8 cellular contexts compared by ENCODE assay signal in the genomic region with DNA sequence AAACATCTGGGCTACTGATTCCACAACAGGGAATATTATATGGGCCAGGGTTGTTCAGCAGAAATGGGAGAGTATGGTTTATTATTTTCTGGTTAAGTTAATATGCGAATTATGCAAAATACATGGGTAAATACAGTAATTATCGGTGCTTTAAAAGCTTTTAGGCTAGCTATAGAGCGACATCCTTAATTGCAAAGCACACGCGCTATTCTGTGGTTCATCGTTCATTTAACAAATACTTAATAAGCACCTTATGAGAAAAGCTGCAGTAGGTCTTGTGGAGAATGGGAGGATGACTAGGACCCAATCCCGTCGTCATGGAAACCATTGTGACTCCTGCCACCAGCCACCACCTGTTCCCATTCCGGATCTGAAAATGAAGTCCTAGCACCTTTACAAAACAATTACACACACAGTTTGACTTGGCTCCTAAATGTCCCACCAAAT. TPM values are rescaled to one million over a fixed set of nuclear protein-coding genes. Genes with fewer than 3 reads are reported as not detected.
DNase-seq lines count a peak whose midpoint lies in the region; ATAC-seq and TF ChIP-seq lines count a peak whose summit lies in the region.

No MANE protein-coding gene starts in this region.

- no peaks in the 10 kb centered on the region for H3F3A ChIP-seq in OCI-LY1 (ENCODE audit: insufficient read depth, low read length)

- no peak for ATAC-seq in HG03342 (IDR thresholded peaks at IDR 0.05; ENCODE audit: unreplicated experiment)

- H3K9me3 ChIP-seq in OCI-LY1 (ENCODE audit: low read length) = no peaks in the 10 kb centered on the region
- H3K9me3 ChIP-seq in mucosa of stomach (ENCODE audit: control insufficient read depth, low read length) = no peaks in the 10 kb centered on the region

- H3K36me3 Mint-ChIP-seq in HFFc6 (ENCODE audit: low read depth) = no peaks in the 10 kb centered on the region; the same call in 1 of the 2 replicates

- peak overlapping the region; percentile 99 for H3K4me3 Mint-ChIP-seq in HFFc6

- peaks cover 43% of the 10 kb centered on the region for H3K4me1 ChIP-seq in OCI-LY1 (ENCODE audit: insufficient read depth, low read length, severe bottlenecking)
- peaks cover 11% of the 10 kb centered on the region for H3K4me1 ChIP-seq in mucosa of stomach (ENCODE audit: control insufficient read depth, insufficient read depth, low read length)

- H3K79me2 ChIP-seq in OCI-LY1 (ENCODE audit: insufficient read depth, low read length) = no peaks in the 10 kb centered on the region

- peak; percentile 22 for DNase-seq in AG20443 (ENCODE audit: low spot score)
- no peak for DNase-seq in HFFc6
- peak; percentile 66 for DNase-seq in dermis blood vessel endothelial cell
- no peak for DNase-seq in SKM-1 treated with dmso at 0.1 percent for 144 hours (lab: John Stamatoyannopoulos, UW; ENCODE audit: unreplicated experiment)
- DNase-seq in effector CD4-positive, alpha-beta T cell = no peak

- H3K27ac Mint-ChIP-seq in HFFc6 = peak overlapping the region; percentile 98

- H3K4me3 ChIP-seq in OCI-LY1 (ENCODE audit: low read depth, low read length, poor library complexity, severe bottlenecking) (peak overlapping the region; percentile 74), mucosa of stomach (ENCODE audit: low read length) (peak overlapping the region; percentile 64)

- H3K36me3 ChIP-seq in OCI-LY1 (ENCODE audit: insufficient read depth, low read length) = no peaks in the 10 kb centered on the region
- H3K36me3 ChIP-seq in mucosa of stomach (ENCODE audit: control insufficient read depth, insufficient read depth, low read length) = no peaks in the 10 kb centered on the region

- peak overlapping the region; percentile 69 for H3K27ac ChIP-seq in OCI-LY1 (ENCODE audit: low read depth, low read length, poor library complexity, severe bottlenecking)

- no peaks in the 10 kb centered on the region for H3K9me2 ChIP-seq in OCI-LY1 (ENCODE audit: low read depth, low read length)

- no peaks in the 10 kb centered on the region for H4K20me1 ChIP-seq in OCI-LY1 (ENCODE audit: insufficient read depth, low read length)

- H3K27me3 ChIP-seq in OCI-LY1 (ENCODE audit: insufficient read depth, low read length) (no peaks in the 10 kb centered on the region), mucosa of stomach (ENCODE audit: control insufficient read depth, insufficient read depth, low read length) (no peaks in the 10 kb centered on the region)

- H3K9ac ChIP-seq in OCI-LY1 (ENCODE audit: low read length) (peak overlapping the region; percentile 63), mucosa of stomach (ENCODE audit: low read length) (peak overlapping the region; percentile 75)

- peaks cover 4% of the 10 kb centered on the region for H3K9me3 Mint-ChIP-seq in HFFc6

- H3K27me3 Mint-ChIP-seq in HFFc6 (ENCODE audit: insufficient read depth) = peaks cover 10% of the 10 kb centered on the region

- H3K4me2 ChIP-seq in OCI-LY1 (ENCODE audit: low read length) = peak overlapping the region; percentile 78

- peak overlapping the region; percentile 88 for H2AFZ ChIP-seq in OCI-LY1 (ENCODE audit: low read length)

- peaks cover 20% of the 10 kb centered on the region for H3K4me1 Mint-ChIP-seq in HFFc6 (ENCODE audit: low read depth)

- TF ChIP-seq CTCF in HFFc6 (IDR thresholded peaks at IDR 0.05) (no peak), OCI-LY1 (IDR thresholded peaks at IDR 0.05; ENCODE audit: low read length) (no peak)

RNA-seq across cellular contexts. Expression of a gene that starts 0.6 kb away (rescaled TPM):
- total RNA-seq in HFFc6 (2021; fragmentation: NEBNext Ultra II Directional; extraction: Animal tissue kit (Norgen Biotek cat#: 25700)) = 10 to 100 TPM; 14.5 to 20.9 (median 17.8) TPM
- 11.4 and 12.4 TPM in 2 replicates for total RNA-seq in dermis blood vessel endothelial cell

RNA-seq across cellular contexts. Expression of a gene that starts 50.5 kb away (rescaled TPM):
- total RNA-seq in HFFc6 (2021; fragmentation: NEBNext Ultra II Directional; extraction: Animal tissue kit (Norgen Biotek cat#: 25700)) = 1 to 10 TPM in 4 of 6 experiments, under 1 TPM in 2; 0.28 to 3.7 (median 2.1) TPM
- 2.8 and 3.1 TPM in 2 replicates for total RNA-seq in dermis blood vessel endothelial cell

Comparison
In these comparisons a context has a peak if more than half of its experiments do, and no peak if none do; other contexts are left out.
1. DNase-seq: peak in AG20443 (single experiment) and dermis blood vessel endothelial cell (single experiment); none in HFFc6 (single experiment), SKM-1 treated with dmso at 0.1 percent for 144 hours (single experiment) and effector CD4-positive, alpha-beta T cell (single experiment).